In genomic region chr19:31991984-31992655, GRCh38 we compare ENCODE assay signal across 29 cellular contexts.
"Had no signal": no experiment of that assay in that cellular context is flagged by ENCODE, and none has a peak within 500 bp of the region (broad histone marks: within the 10 kb centered on the region; RNA-seq: fewer than 3 reads in every experiment).

No MANE protein-coding gene starts in this region.

- H3K4me3 ChIP-seq: dorsolateral prefrontal cortex, gastroesophageal sphincter, heart left ventricle, hepatocyte, left lung, neural progenitor cell, ovary, psoas muscle, skin epidermis, spleen, testis, tibial artery had no signal

- H3K27me3 Mint-ChIP-seq: stimulated activated memory B cell treated with anti-CD40 and anti-IgM and Interleukin-4, amounts not matched to agents 10 μg/mL and 1 μg/mL and 100 μg/mL, for 72 hours had no signal

- H3K36me3 Mint-ChIP-seq: neural progenitor cell; stimulated activated memory B cell treated with anti-CD40 and anti-IgM and Interleukin-4, amounts not matched to agents 10 μg/mL and 1 μg/mL and 100 μg/mL, for 72 hours had no signal

- H3K9me3 Mint-ChIP-seq: neural progenitor cell had no signal

- H3K36me3 ChIP-seq: gastroesophageal sphincter, heart left ventricle, left lung, neural progenitor cell, ovary, spleen, tibial artery had no signal

- DNase-seq: dorsolateral prefrontal cortex; effector CD8-positive, alpha-beta T cell; endodermal cell; foreskin keratinocyte; left cardiac atrium; left lung; mesendoderm; midbrain; naive thymus-derived CD4-positive, alpha-beta T cell; nucleus accumbens; ovary; posterior cingulate gyrus; psoas muscle; spleen; stimulated activated CD4-positive, alpha-beta T cell treated with anti-CD3 and anti-CD28 coated beads, Interleukin-4, amount 100 ng/mL, for 4 hours; stimulated activated naive CD8-positive, alpha-beta T cell treated with anti-CD3 and anti-CD28 coated beads, Interleukin-15, Interleukin-2, amounts not matched to agents 100 U/mL and 50 U/mL, for 24 hours; substantia nigra; testis; tibial artery had no signal

- H3K27ac Mint-ChIP-seq: endodermal cell; naive thymus-derived CD4-positive, alpha-beta T cell; nephron; neural progenitor cell; stimulated activated memory B cell treated with anti-CD40 and anti-IgM and Interleukin-4, amounts not matched to agents 10 μg/mL and 1 μg/mL and 100 μg/mL, for 72 hours had no signal

- H3K4me1 Mint-ChIP-seq: endodermal cell; naive thymus-derived CD4-positive, alpha-beta T cell; nephron; neural progenitor cell; stimulated activated memory B cell treated with anti-CD40 and anti-IgM and Interleukin-4, amounts not matched to agents 10 μg/mL and 1 μg/mL and 100 μg/mL, for 72 hours had no signal

- H3K27me3 ChIP-seq: foreskin keratinocyte, gastroesophageal sphincter, hepatocyte, left lung, neural progenitor cell, ovary, spleen, testis, tibial artery had no signal

- H3K27ac ChIP-seq: dorsolateral prefrontal cortex, epithelial cell of prostate, foreskin keratinocyte, gastroesophageal sphincter, heart left ventricle, hepatocyte, left lung, neural progenitor cell, ovary, psoas muscle, skin epidermis, spleen, testis, tibial artery had no signal

- H3K9ac ChIP-seq: neural progenitor cell had no signal

- H3K9me3 ChIP-seq: gastroesophageal sphincter, left lung, ovary, psoas muscle, testis, tibial artery had no signal

- H3K79me2 ChIP-seq: hepatocyte had no signal

- H3K4me1 ChIP-seq: foreskin keratinocyte, gastroesophageal sphincter, heart left ventricle, left lung, neural progenitor cell, psoas muscle, spleen, testis, tibial artery had no signal

- ATAC-seq: esophagus mucosa; foreskin keratinocyte; gastroesophageal sphincter; heart left ventricle; left cardiac atrium; left lung; naive thymus-derived CD4-positive, alpha-beta T cell; psoas muscle; right cardiac atrium; stimulated activated memory B cell treated with anti-CD40 and anti-IgM and Interleukin-4, amounts not matched to agents 10 μg/mL and 1 μg/mL and 100 μg/mL, for 72 hours; stimulated activated naive CD8-positive, alpha-beta T cell treated with anti-CD3 and anti-CD28 coated beads, Interleukin-15, Interleukin-2, amounts not matched to agents 100 U/mL and 50 U/mL, for 24 hours had no signal

- H3K4me3 Mint-ChIP-seq: endodermal cell; naive thymus-derived CD4-positive, alpha-beta T cell; nephron; neural progenitor cell; stimulated activated memory B cell treated with anti-CD40 and anti-IgM and Interleukin-4, amounts not matched to agents 10 μg/mL and 1 μg/mL and 100 μg/mL, for 72 hours had no signal

- H3K4me2 ChIP-seq: hepatocyte, neural progenitor cell had no signal

- H2AFZ ChIP-seq: hepatocyte, neural progenitor cell had no signal
